In genomic region chr2:43178602-43179542, GRCh38 we compare ENCODE assay signal across 8 cellular contexts. TPM values are rescaled to one million over a fixed set of nuclear protein-coding genes. Genes with fewer than 3 reads are reported as not detected.
DNase-seq lines count a peak whose midpoint lies in the region; ATAC-seq and TF ChIP-seq lines count a peak whose summit lies in the region.

No MANE protein-coding gene starts in this region.

- peak overlapping the region; percentile 83 for H3K27ac ChIP-seq in AG04450 (ENCODE audit: low read depth, low read length)
- peak overlapping the region; percentile 49 for H3K27ac ChIP-seq in caudate nucleus (ENCODE audit: low read depth, low read length)

- TF ChIP-seq CTCF in AG04450 (IDR thresholded peaks at IDR 0.05; ENCODE audit: low read depth, low read length) = no peak

- peak; percentile 59 for DNase-seq in AG04450 (ENCODE audit: low read depth, low spot score)
- DNase-seq in HEK293T (ENCODE audit: extremely low spot score) = peak; percentile 54
- DNase-seq in caudate nucleus (lab: John Stamatoyannopoulos, UW) = peak in 1 of 61 donors; percentile 36
- peak; percentile 80 for DNase-seq in kidney tubule cell (ENCODE audit: low spot score)
- DNase-seq in NCI-H2227 (lab: John Stamatoyannopoulos, UW; ENCODE audit: unreplicated experiment) = no peak
- no peak for DNase-seq in GM19240 (ENCODE audit: insufficient read length, low spot score)

- H3K36me3 Mint-ChIP-seq in stimulated activated memory B cell treated with anti-CD40 and anti-IgM and Interleukin-4, amounts not matched to agents 10 μg/mL and 1 μg/mL and 100 μg/mL, for 72 hours = no peaks in the 10 kb centered on the region

- H3K4me3 ChIP-seq in AG04450 (ENCODE audit: low read depth, low read length) = peak overlapping the region; percentile 4; the same call in 1 of the 2 replicates

- peaks cover 33% of the 10 kb centered on the region for H3K9me3 ChIP-seq in AG04450 (ENCODE audit: control insufficient read depth, insufficient read depth, low read length)

- peak overlapping the region; percentile 76 for H3K27ac Mint-ChIP-seq in stimulated activated memory B cell treated with anti-CD40 and anti-IgM and Interleukin-4, amounts not matched to agents 10 μg/mL and 1 μg/mL and 100 μg/mL, for 72 hours

- H3K27me3 Mint-ChIP-seq in stimulated activated memory B cell treated with anti-CD40 and anti-IgM and Interleukin-4, amounts not matched to agents 10 μg/mL and 1 μg/mL and 100 μg/mL, for 72 hours = no peaks in the 10 kb centered on the region

- CTCF ChIA-PET in AG04450 (lab: Charles Lee) = interaction anchor here (0.7 to 1.1 kb wide), 2 partner anchors 12 to 39 kb away, joined by 3 to 4 read pairs; no protein-coding TSS in a partner anchor
- CTCF ChIA-PET in HEK293T (lab: Yijun Ruan, JAX) = interaction anchor here (1.0 to 1.4 kb wide), 2 partner anchors 9 kb away, joined by 4 to 5 read pairs; no protein-coding TSS in a partner anchor

- peaks cover 64% of the 10 kb centered on the region for H3K4me1 Mint-ChIP-seq in stimulated activated memory B cell treated with anti-CD40 and anti-IgM and Interleukin-4, amounts not matched to agents 10 μg/mL and 1 μg/mL and 100 μg/mL, for 72 hours

- no peaks in the 10 kb centered on the region for H3K27me3 ChIP-seq in AG04450 (ENCODE audit: control insufficient read depth, insufficient read depth, low read length)

- no peak for ATAC-seq in stimulated activated memory B cell treated with anti-CD40 and anti-IgM and Interleukin-4, amounts not matched to agents 10 μg/mL and 1 μg/mL and 100 μg/mL, for 72 hours

- H3K9me3 Mint-ChIP-seq in stimulated activated memory B cell treated with anti-CD40 and anti-IgM and Interleukin-4, amounts not matched to agents 10 μg/mL and 1 μg/mL and 100 μg/mL, for 72 hours = no peaks in the 10 kb centered on the region

- no peak overlapping the region for H3K4me3 Mint-ChIP-seq in stimulated activated memory B cell treated with anti-CD40 and anti-IgM and Interleukin-4, amounts not matched to agents 10 μg/mL and 1 μg/mL and 100 μg/mL, for 72 hours

- POLR2A ChIA-PET in AG04450 (lab: Yijun Ruan, JAX) (interaction anchor here (0.8 to 2.1 kb wide), 5 partner anchors 14 to 211 kb away, joined by 3 to 8 read pairs (median 4); no protein-coding TSS in a partner anchor), HEK293T (lab: Yijun Ruan, JAX) (interaction anchor here (1.1 to 2.1 kb wide), 4 partner anchors 41 to 417 kb away, joined by 3 to 16 read pairs (median 5); partner anchors contain the start of genes THADA and ZFP36L2)

TF ChIP-seq in HEK293T, 16 proteins besides CTCF, POLR2A, EP300 and RAD21:
- TF ChIP-seq CTBP1 (IDR thresholded peaks at IDR 0.05; ENCODE audit: borderline replicate concordance) (no peak), FOXK2 (IDR thresholded peaks at IDR 0.05) (no peak), PKNOX1 (IDR thresholded peaks at IDR 0.05) (no peak), SP1 (IDR thresholded peaks at IDR 0.05) (no peak), FOXM1 (IDR thresholded peaks at IDR 0.05; ENCODE audit: borderline replicate concordance) (no peak), ZNF384 (IDR thresholded peaks at IDR 0.05) (no peak), TARDBP (IDR thresholded peaks at IDR 0.05) (no peak), SUZ12 (IDR thresholded peaks at IDR 0.05) (no peak), BHLHE40 (IDR thresholded peaks at IDR 0.05; ENCODE audit: borderline replicate concordance) (no peak), ARNT (IDR thresholded peaks at IDR 0.05) (no peak), FOXA1 (IDR thresholded peaks at IDR 0.05) (no peak), ELF4 (IDR thresholded peaks at IDR 0.05) (no peak)

TF ChIP-seq in PFSK-1, 5 proteins besides CTCF, POLR2A, EP300 and RAD21:
- TF ChIP-seq TAF1 (IDR thresholded peaks at IDR 0.05; ENCODE audit: borderline replicate concordance, insufficient read depth, low read length) (no peak), SIN3A (IDR thresholded peaks at IDR 0.05; ENCODE audit: borderline replicate concordance, insufficient read depth, low read length) (no peak), POLR2AphosphoS5 (IDR thresholded peaks at IDR 0.05; ENCODE audit: low read depth, low read length) (no peak), FOXP2 (optimal IDR thresholded peaks at IDR 0.05; ENCODE audit: borderline replicate concordance, extremely low read depth, extremely low read length, insufficient read depth) (peak; percentile 83)
- TF ChIP-seq, protein P1, sequence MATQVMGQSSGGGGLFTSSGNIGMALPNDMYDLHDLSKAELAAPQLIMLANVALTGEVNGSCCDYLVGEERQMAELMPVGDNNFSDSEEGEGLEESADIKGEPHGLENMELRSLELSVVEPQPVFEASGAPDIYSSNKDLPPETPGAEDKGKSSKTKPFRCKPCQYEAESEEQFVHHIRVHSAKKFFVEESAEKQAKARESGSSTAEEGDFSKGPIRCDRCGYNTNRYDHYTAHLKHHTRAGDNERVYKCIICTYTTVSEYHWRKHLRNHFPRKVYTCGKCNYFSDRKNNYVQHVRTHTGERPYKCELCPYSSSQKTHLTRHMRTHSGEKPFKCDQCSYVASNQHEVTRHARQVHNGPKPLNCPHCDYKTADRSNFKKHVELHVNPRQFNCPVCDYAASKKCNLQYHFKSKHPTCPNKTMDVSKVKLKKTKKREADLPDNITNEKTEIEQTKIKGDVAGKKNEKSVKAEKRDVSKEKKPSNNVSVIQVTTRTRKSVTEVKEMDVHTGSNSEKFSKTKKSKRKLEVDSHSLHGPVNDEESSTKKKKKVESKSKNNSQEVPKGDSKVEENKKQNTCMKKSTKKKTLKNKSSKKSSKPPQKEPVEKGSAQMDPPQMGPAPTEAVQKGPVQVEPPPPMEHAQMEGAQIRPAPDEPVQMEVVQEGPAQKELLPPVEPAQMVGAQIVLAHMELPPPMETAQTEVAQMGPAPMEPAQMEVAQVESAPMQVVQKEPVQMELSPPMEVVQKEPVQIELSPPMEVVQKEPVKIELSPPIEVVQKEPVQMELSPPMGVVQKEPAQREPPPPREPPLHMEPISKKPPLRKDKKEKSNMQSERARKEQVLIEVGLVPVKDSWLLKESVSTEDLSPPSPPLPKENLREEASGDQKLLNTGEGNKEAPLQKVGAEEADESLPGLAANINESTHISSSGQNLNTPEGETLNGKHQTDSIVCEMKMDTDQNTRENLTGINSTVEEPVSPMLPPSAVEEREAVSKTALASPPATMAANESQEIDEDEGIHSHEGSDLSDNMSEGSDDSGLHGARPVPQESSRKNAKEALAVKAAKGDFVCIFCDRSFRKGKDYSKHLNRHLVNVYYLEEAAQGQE (IDR thresholded peaks at IDR 0.05; ENCODE audit: insufficient read depth in 1 of 2, low read depth in 2 of 2, low read length in 2 of 2) = no peak

RNA-seq across cellular contexts. Expression of gene ZFP36L2, which starts 47.5 kb away (rescaled TPM):
- 16.0 and 18.2 TPM in 2 replicates for polyA plus RNA-seq in AG04450 (2011; rRNA removed)
- polyA minus RNA-seq in AG04450 (2011; rRNA and poly(A)+ RNA removed) = 8.8 and 12.5 TPM in 2 replicates
- 29.4 TPM for polyA plus RNA-seq in PFSK-1 (2012; ENCODE audit: insufficient read length, low read depth)

Comparison
In these comparisons a context has a peak if more than half of its experiments do, and no peak if none do; other contexts are left out.
1. DNase-seq: peak in AG04450 (single experiment), HEK293T (single experiment) and kidney tubule cell (single experiment); none in NCI-H2227 (single experiment) and GM19240 (single experiment).